2 cellular contexts compared by ENCODE assay signal in genomic region chr17:2822358-2822757, GRCh38.
TF ChIP-seq lines count a peak whose summit lies in the region.

No MANE protein-coding gene starts in this region.

TF ChIP-seq in H1, 55 proteins besides CTCF, POLR2A, EP300 and RAD21:
- no peak for TF ChIP-seq SAP30 (IDR thresholded peaks at IDR 0.05; ENCODE audit: insufficient read depth, insufficient replicate concordance, low read length)

TF ChIP-seq in SK-N-SH, 30 proteins besides CTCF, POLR2A, EP300 and RAD21:
- TF ChIP-seq FOSL2 (IDR thresholded peaks at IDR 0.05; ENCODE audit: borderline replicate concordance, low read depth), result no peak
- no peak for TF ChIP-seq MEF2A (IDR thresholded peaks at IDR 0.05; ENCODE audit: borderline replicate concordance, low read depth)
- no peak for TF ChIP-seq REST (IDR thresholded peaks at IDR 0.05; ENCODE audit: low read depth, low read length)
- TF ChIP-seq FOXJ3 (CRISPR knock-in tag; IDR thresholded peaks at IDR 0.05), result no peak
- TF ChIP-seq USF2 (IDR thresholded peaks at IDR 0.05; ENCODE audit: borderline replicate concordance, low read depth, low read length), result no peak
- no peak for TF ChIP-seq CHD2 (IDR thresholded peaks at IDR 0.05; ENCODE audit: low read length, partially characterized antibody)
- TF ChIP-seq, protein P1, sequence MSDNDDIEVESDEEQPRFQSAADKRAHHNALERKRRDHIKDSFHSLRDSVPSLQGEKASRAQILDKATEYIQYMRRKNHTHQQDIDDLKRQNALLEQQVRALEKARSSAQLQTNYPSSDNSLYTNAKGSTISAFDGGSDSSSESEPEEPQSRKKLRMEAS (IDR thresholded peaks at IDR 0.05; ENCODE audit: low read depth), result no peak
